Comparison of ENCODE assay signal across 39 cellular contexts in genomic region chr1:188672153-188672552, GRCh38.
"Had no signal": no experiment of that assay in that cellular context is flagged by ENCODE, and none has a peak within 500 bp of the region (broad histone marks: within the 10 kb centered on the region; RNA-seq: fewer than 3 reads in every experiment).

No MANE protein-coding gene starts in this region.

- H3K4me3 Mint-ChIP-seq: activated naive CD4-positive, alpha-beta T cell treated with anti-CD3 and anti-CD28 coated beads for 36 hours; activated naive CD4-positive, alpha-beta T cell treated with anti-CD3 and anti-CD28 coated beads, Interleukin-2, amount 10 ng/mL, durations not matched to agents 7 days and 5 days; activated naive CD4-positive, alpha-beta T cell treated with anti-CD3 and anti-CD28 coated beads, Interleukin-2, amount 50 U/mL, for 24 hours; activated naive CD8-positive, alpha-beta T cell; activated naive CD8-positive, alpha-beta T cell treated with anti-CD3 and anti-CD28 coated beads for 36 hours; activated naive CD8-positive, alpha-beta T cell treated with anti-CD3 and anti-CD28 coated beads, Interleukin-2, amount 10 ng/mL, durations not matched to agents 7 days and 5 days; activated naive CD8-positive, alpha-beta T cell treated with anti-CD3 and anti-CD28 coated beads, Interleukin-2, amount 50 U/mL, for 24 hours; activated T-cell treated with anti-CD3 and anti-CD28 coated beads, Interleukin-2, amount 50 U/mL, for 24 hours; activated T-cell treated with anti-CD3 and anti-CD28 coated beads, Interleukin-2, amount 50 U/mL, for 4 hours; activated T-cell treated with anti-CD3 and anti-CD28 coated beads, Interleukin-2, amount 50 U/mL, for 72 hours; activated T-helper 1 cell treated with anti-CD3 and anti-CD28 coated beads, Interleukin-12 subunit alpha, Interleukin-12 subunit beta, Interleukin-2, Interleukin-4 antibody, amounts not matched to agents 30 ng/mL and 10 ng/mL and 1 ng/mL, durations not matched to agents 14 hours and 24 hours and 36 hours; activated T-helper 17 cell treated with anti-CD3 and anti-CD28 coated beads, Interleukin-2, amount 50 U/mL, for 72 hours; brain; central memory CD8-positive, alpha-beta T cell had no signal

- H3K36me3 Mint-ChIP-seq: activated naive CD4-positive, alpha-beta T cell treated with anti-CD3 and anti-CD28 coated beads, Interleukin-2, amount 10 ng/mL, durations not matched to agents 7 days and 5 days; activated naive CD4-positive, alpha-beta T cell treated with anti-CD3 and anti-CD28 coated beads, Interleukin-2, amount 50 U/mL, for 24 hours; activated naive CD8-positive, alpha-beta T cell; activated naive CD8-positive, alpha-beta T cell treated with anti-CD3 and anti-CD28 coated beads for 36 hours; activated naive CD8-positive, alpha-beta T cell treated with anti-CD3 and anti-CD28 coated beads, Interleukin-2, amount 10 ng/mL, durations not matched to agents 7 days and 5 days; brain had no signal

- H3K27ac ChIP-seq: adrenal gland, ascending aorta, body of pancreas, brain microvascular endothelial cell, breast epithelium, cardiac muscle cell had no signal

- H3K27ac Mint-ChIP-seq: activated naive CD4-positive, alpha-beta T cell treated with anti-CD3 and anti-CD28 coated beads for 36 hours; activated naive CD4-positive, alpha-beta T cell treated with anti-CD3 and anti-CD28 coated beads, Interleukin-2, amount 10 ng/mL, durations not matched to agents 7 days and 5 days; activated naive CD4-positive, alpha-beta T cell treated with anti-CD3 and anti-CD28 coated beads, Interleukin-2, amount 50 U/mL, for 24 hours; activated naive CD4-positive, alpha-beta T cell treated with anti-CD3 and anti-CD28 coated beads, Interleukin-2, amount 50 U/mL, for 72 hours; activated naive CD8-positive, alpha-beta T cell; activated naive CD8-positive, alpha-beta T cell treated with anti-CD3 and anti-CD28 coated beads for 36 hours; activated naive CD8-positive, alpha-beta T cell treated with anti-CD3 and anti-CD28 coated beads, Interleukin-2, amount 10 ng/mL, durations not matched to agents 7 days and 5 days; activated naive CD8-positive, alpha-beta T cell treated with anti-CD3 and anti-CD28 coated beads, Interleukin-2, amount 50 U/mL, for 24 hours; activated T-cell treated with anti-CD3 and anti-CD28 coated beads, Interleukin-2, amount 50 U/mL, for 24 hours; activated T-cell treated with anti-CD3 and anti-CD28 coated beads, Interleukin-2, amount 50 U/mL, for 72 hours; activated T-helper 1 cell treated with anti-CD3 and anti-CD28 coated beads, Interleukin-12 subunit alpha, Interleukin-12 subunit beta, Interleukin-2, Interleukin-4 antibody, amounts not matched to agents 30 ng/mL and 10 ng/mL and 1 ng/mL, durations not matched to agents 14 hours and 24 hours and 36 hours; activated T-helper 17 cell treated with anti-CD3 and anti-CD28 coated beads, Interleukin-2, amount 50 U/mL, for 72 hours; activated T-helper 2 cell treated with anti-CD3 and anti-CD28 coated beads, Interferon-gamma antibody, Interleukin-2, Interleukin-4, amounts not matched to agents 10 μg/mL and 5 μg/mL and 100 μg/mL, durations not matched to agents 14 hours and 24 hours and 36 hours had no signal

- H3K4me1 ChIP-seq: adrenal gland, ascending aorta, body of pancreas, breast epithelium had no signal

- H3K4me1 Mint-ChIP-seq: activated naive CD4-positive, alpha-beta T cell treated with anti-CD3 and anti-CD28 coated beads, Interleukin-2, amount 10 ng/mL, durations not matched to agents 7 days and 5 days; activated naive CD4-positive, alpha-beta T cell treated with anti-CD3 and anti-CD28 coated beads, Interleukin-2, amount 50 U/mL, for 24 hours; activated naive CD8-positive, alpha-beta T cell treated with anti-CD3 and anti-CD28 coated beads for 36 hours; activated naive CD8-positive, alpha-beta T cell treated with anti-CD3 and anti-CD28 coated beads, Interleukin-2, amount 10 ng/mL, durations not matched to agents 7 days and 5 days; activated naive CD8-positive, alpha-beta T cell treated with anti-CD3 and anti-CD28 coated beads, Interleukin-2, amount 50 U/mL, for 24 hours; activated T-helper 17 cell treated with anti-CD3 and anti-CD28 coated beads, Interleukin-2, amount 50 U/mL, for 72 hours; central memory CD8-positive, alpha-beta T cell had no signal

- H3K27me3 ChIP-seq: adrenal gland, ascending aorta, body of pancreas, brain microvascular endothelial cell, breast epithelium, cardiac muscle cell had no signal

- DNase-seq: activated effector memory CD4-positive, alpha-beta T cell treated with anti-CD3 and anti-CD28 coated beads, Interleukin-2, amount 50 U/mL, for 16 hours; activated effector memory CD4-positive, alpha-beta T cell treated with Interleukin-2 at 50 U/mL for 16 hours; activated gamma-delta T cell; activated gamma-delta T cell treated with Interleukin-2 at 50 U/mL for 16 hours; activated naive CD4-positive, alpha-beta T cell; activated naive CD4-positive, alpha-beta T cell treated with anti-CD3 and anti-CD28 coated beads for 36 hours; activated naive CD4-positive, alpha-beta T cell treated with anti-CD3 and anti-CD28 coated beads, Interleukin-2, amount 10 ng/mL, durations not matched to agents 7 days and 5 days; activated naive CD4-positive, alpha-beta T cell treated with anti-CD3 and anti-CD28 coated beads, Interleukin-2, amount 50 U/mL, for 16 hours; activated naive CD4-positive, alpha-beta T cell treated with Interleukin-2 at 50 U/mL for 16 hours; activated naive CD8-positive, alpha-beta T cell treated with anti-CD3 and anti-CD28 coated beads for 36 hours; activated naive CD8-positive, alpha-beta T cell treated with anti-CD3 and anti-CD28 coated beads, Interleukin-2, amount 10 ng/mL, durations not matched to agents 7 days and 5 days; activated naive CD8-positive, alpha-beta T cell treated with anti-CD3 and anti-CD28 coated beads, Interleukin-2, amount 50 U/mL, for 24 hours; activated T-cell treated with anti-CD3 and anti-CD28 coated beads, Interleukin-2, amount 50 U/mL, for 24 hours; activated T-cell treated with anti-CD3 and anti-CD28 coated beads, Interleukin-2, amount 50 U/mL, for 4 hours; activated T-cell treated with anti-CD3 and anti-CD28 coated beads, Interleukin-2, amount 50 U/mL, for 48 hours; activated T-cell treated with anti-CD3 and anti-CD28 coated beads, Interleukin-2, amount 50 U/mL, for 72 hours; adrenal gland; amniotic stem cell; amygdala; anterior cingulate cortex; aorta; body of pancreas; brain microvascular endothelial cell; caudate nucleus; central memory CD4-positive, alpha-beta T cell; cerebellar nuclear complex had no signal

- H3K27me3 Mint-ChIP-seq: activated naive CD4-positive, alpha-beta T cell treated with anti-CD3 and anti-CD28 coated beads, Interleukin-2, amount 10 ng/mL, durations not matched to agents 7 days and 5 days; activated naive CD4-positive, alpha-beta T cell treated with anti-CD3 and anti-CD28 coated beads, Interleukin-2, amount 50 U/mL, for 24 hours; activated naive CD8-positive, alpha-beta T cell; activated naive CD8-positive, alpha-beta T cell treated with anti-CD3 and anti-CD28 coated beads for 36 hours; activated naive CD8-positive, alpha-beta T cell treated with anti-CD3 and anti-CD28 coated beads, Interleukin-2, amount 10 ng/mL, durations not matched to agents 7 days and 5 days; activated naive CD8-positive, alpha-beta T cell treated with anti-CD3 and anti-CD28 coated beads, Interleukin-2, amount 50 U/mL, for 24 hours; activated T-cell treated with anti-CD3 and anti-CD28 coated beads, Interleukin-2, amount 50 U/mL, for 24 hours; activated T-helper 17 cell treated with anti-CD3 and anti-CD28 coated beads, Interleukin-2, amount 50 U/mL, for 72 hours; central memory CD8-positive, alpha-beta T cell had no signal

- H3K9me3 Mint-ChIP-seq: activated T-helper 1 cell treated with anti-CD3 and anti-CD28 coated beads, Interleukin-12 subunit alpha, Interleukin-12 subunit beta, Interleukin-2, Interleukin-4 antibody, amounts not matched to agents 30 ng/mL and 10 ng/mL and 1 ng/mL, durations not matched to agents 14 hours and 24 hours and 36 hours had no signal

- H3K9me3 ChIP-seq: adrenal gland, ascending aorta, body of pancreas, breast epithelium had no signal

- H3K36me3 ChIP-seq: adrenal gland, ascending aorta, brain microvascular endothelial cell, breast epithelium, cardiac muscle cell had no signal

- H3K4me3 ChIP-seq: adrenal gland, ascending aorta, body of pancreas, breast epithelium, cardiac muscle cell had no signal

- FAIRE-seq: astrocyte, bronchial epithelial cell had no signal
